8 cellular contexts compared by ENCODE assay signal in genomic region chr10:7484456-7485266, GRCh38.
DNase-seq lines count a peak whose midpoint lies in the region; ATAC-seq and TF ChIP-seq lines count a peak whose summit lies in the region.

No MANE protein-coding gene starts in this region.

- ATAC-seq in GM21360 (IDR thresholded peaks at IDR 0.05; ENCODE audit: unreplicated experiment) (peak; percentile 70), HG03575 (IDR thresholded peaks at IDR 0.05; ENCODE audit: extremely low read depth, insufficient number of reproducible peaks, low FRiP score, unreplicated experiment) (peak; percentile 58)

- peak overlapping the region; percentile 52 for H3K27ac ChIP-seq in CD8-positive, alpha-beta memory T cell (ENCODE audit: low read depth, low read length)

- peak overlapping the region; percentile 37 to 82 (median 79) for H3K4me3 Mint-ChIP-seq in CD8-positive, alpha-beta memory T cell
- peak overlapping the region; percentile 52 for H3K4me3 Mint-ChIP-seq in nephron progenitor cell

- peaks cover 0 to 15% (median 0%) of the 10 kb centered on the region in 3 donors for H3K36me3 Mint-ChIP-seq in CD8-positive, alpha-beta memory T cell
- H3K36me3 Mint-ChIP-seq in nephron progenitor cell (ENCODE audit: low read depth): peaks cover 4% of the 10 kb centered on the region

- DNase-seq in CD8-positive, alpha-beta memory T cell: peak; percentile 36 to 84 (median 77)
- peak; percentile 54 for DNase-seq in activated T-cell treated with anti-CD3 and anti-CD28 coated beads, Interleukin-2, amount 50 U/mL, for 1 hour
- peak; percentile 18 for DNase-seq in nephron progenitor cell
- no peak for DNase-seq in NCI-H1436 treated with DMSO at 0.1 percent for 48 hours (lab: John Stamatoyannopoulos, UW)
- DNase-seq in NCI-H1436 (lab: John Stamatoyannopoulos, UW): no peak
- DNase-seq in NCI-H2171 (lab: John Stamatoyannopoulos, UW): no peak

- peaks cover 82% of the 10 kb centered on the region for H3K4me1 ChIP-seq in CD8-positive, alpha-beta memory T cell (ENCODE audit: insufficient read depth, low read length)

- H3K4me1 Mint-ChIP-seq in CD8-positive, alpha-beta memory T cell: peaks cover 79 to 92% (median 91%) of the 10 kb centered on the region in 3 donors
- H3K4me1 Mint-ChIP-seq in nephron progenitor cell: peaks cover 87% of the 10 kb centered on the region

- peak overlapping the region; percentile 74 to 98 (median 91) for H3K27ac Mint-ChIP-seq in CD8-positive, alpha-beta memory T cell
- peak overlapping the region; percentile 78 for H3K27ac Mint-ChIP-seq in nephron progenitor cell

- no peaks in the 10 kb centered on the region for H3K9me3 ChIP-seq in CD8-positive, alpha-beta memory T cell (ENCODE audit: low read length)

- no peaks in the 10 kb centered on the region for H3K36me3 ChIP-seq in CD8-positive, alpha-beta memory T cell (ENCODE audit: insufficient read depth, low read length)

- POLR2A ChIA-PET in CD8-positive, alpha-beta memory T cell (lab: Charles Lee): interaction anchor here (0.5 to 1.6 kb wide), 10 partner anchors 8 to 1828 kb away, joined by 3 to 18 read pairs (median 4); partner anchors contain the start of gene SFMBT2

- CTCF ChIA-PET in CD8-positive, alpha-beta memory T cell (lab: Charles Lee): interaction anchor here (1.0 to 1.5 kb wide), 6 partner anchors 12 to 566 kb away, joined by 3 to 7 read pairs (median 4); partner anchors contain the start of gene SFMBT2

- peak overlapping the region; percentile 57 for H3K4me3 ChIP-seq in CD8-positive, alpha-beta memory T cell (ENCODE audit: low read length)

- TF ChIP-seq CTCF in nephron progenitor cell (IDR thresholded peaks at IDR 0.05): no peak

- no peaks in the 10 kb centered on the region for H3K9me3 Mint-ChIP-seq in CD8-positive, alpha-beta memory T cell
- H3K9me3 Mint-ChIP-seq in nephron progenitor cell: peaks cover 9% of the 10 kb centered on the region

- no peaks in the 10 kb centered on the region for H3K27me3 ChIP-seq in CD8-positive, alpha-beta memory T cell (ENCODE audit: insufficient read depth, low read length, poor library complexity, severe bottlenecking)

- peaks cover 0 to 2% of the 10 kb centered on the region in 2 donors for H3K27me3 Mint-ChIP-seq in CD8-positive, alpha-beta memory T cell
- H3K27me3 Mint-ChIP-seq in nephron progenitor cell (ENCODE audit: low read depth, poor library complexity): peaks cover 15% of the 10 kb centered on the region

Comparison
In these comparisons a context has a peak if more than half of its experiments do, and no peak if none do; other contexts are left out.
1. DNase-seq: peak in CD8-positive, alpha-beta memory T cell (5 of 5), activated T-cell treated with anti-CD3 and anti-CD28 coated beads, Interleukin-2, amount 50 U/mL, for 1 hour (single experiment) and nephron progenitor cell (single experiment); none in NCI-H1436 treated with DMSO at 0.1 percent for 48 hours (single experiment), NCI-H1436 (single experiment) and NCI-H2171 (single experiment).